21 cellular contexts compared by ENCODE assay signal in the genomic region with DNA sequence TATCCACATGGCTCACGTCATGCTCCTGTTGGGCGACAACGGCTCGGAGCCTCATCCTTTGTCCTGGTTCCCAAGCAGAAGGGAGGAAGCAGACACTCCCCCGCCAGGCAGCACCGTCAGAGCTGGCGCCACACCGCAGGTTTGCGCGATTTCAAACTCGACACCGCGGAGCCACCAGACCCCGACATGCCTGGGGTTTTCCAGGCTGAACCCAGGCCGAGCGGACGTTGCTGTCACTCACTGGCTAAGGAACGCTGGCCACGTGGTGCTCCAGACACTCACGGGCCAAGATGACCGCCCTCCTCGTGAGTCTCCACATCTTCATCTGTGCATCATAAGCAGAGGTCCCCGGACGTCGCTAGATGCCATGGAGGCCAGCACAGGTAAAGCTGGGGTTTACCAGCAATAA. TPM values are rescaled to one million over a fixed set of nuclear protein-coding genes. Genes with fewer than 3 reads are reported as not detected.
"Had no signal": no experiment of that assay in that cellular context is flagged by ENCODE, and none has a peak within 500 bp of the region (broad histone marks: within the 10 kb centered on the region; RNA-seq: fewer than 3 reads in every experiment).

No MANE protein-coding gene starts in this region.

- H3K4me3 ChIP-seq: lower lobe of right lung, thyroid gland, uterus had no signal

- H3K9me3 ChIP-seq: lower lobe of right lung, thyroid gland, uterus had no signal

- H3K27me3 ChIP-seq: thyroid gland, uterus had no signal

- H3K27me3 Mint-ChIP-seq: progenitor cell of endocrine pancreas had no signal

- H3K4me3 Mint-ChIP-seq: activated CD8-positive, alpha-beta T cell treated with anti-CD3 and anti-CD28 coated beads, Interleukin-2, amount 10 ng/mL, durations not matched to agents 7 days and 5 days; activated naive CD8-positive, alpha-beta T cell; effector memory CD8-positive, alpha-beta T cell; nephron had no signal

- ATAC-seq: activated CD8-positive, alpha-beta T cell treated with anti-CD3 and anti-CD28 coated beads, Interleukin-2, amount 10 ng/mL, durations not matched to agents 7 days and 5 days; effector memory CD8-positive, alpha-beta T cell; left cardiac atrium; lower lobe of right lung had no signal

- H3K36me3 ChIP-seq: lower lobe of right lung, thyroid gland, uterus, WERI-Rb-1 had no signal

- H3K27ac Mint-ChIP-seq: activated CD8-positive, alpha-beta T cell treated with anti-CD3 and anti-CD28 coated beads, Interleukin-2, amount 10 ng/mL, durations not matched to agents 7 days and 5 days; activated naive CD8-positive, alpha-beta T cell; activated T-helper 2 cell treated with anti-CD3 and anti-CD28 coated beads, Interferon-gamma antibody, Interleukin-2, Interleukin-4, amounts not matched to agents 10 μg/mL and 5 μg/mL and 100 μg/mL, durations not matched to agents 14 hours and 24 hours and 36 hours; nephron; progenitor cell of endocrine pancreas had no signal

- H3K27ac ChIP-seq: lower lobe of right lung, thyroid gland, uterus, WERI-Rb-1 had no signal

- DNase-seq: activated CD4-positive, alpha-beta T cell treated with anti-CD3 and anti-CD28 coated beads for 4 hours; activated CD8-positive, alpha-beta T cell treated with anti-CD3 and anti-CD28 coated beads, Interleukin-2, amount 10 ng/mL, durations not matched to agents 7 days and 5 days; amniotic stem cell; effector memory CD8-positive, alpha-beta T cell; foreskin fibroblast; left cardiac atrium; lower lobe of right lung; nucleus accumbens; stimulated activated CD4-positive, alpha-beta T cell treated with anti-CD3 and anti-CD28 coated beads, Interleukin-2, amount 100 ng/mL, for 24 hours; stimulated activated naive CD4-positive, alpha-beta T cell treated with Interleukin-2 at 50 U/mL for 16 hours; thyroid gland; uterus; WERI-Rb-1 had no signal

- H3K4me1 ChIP-seq: lower lobe of right lung, thyroid gland, uterus had no signal

- H3K4me1 Mint-ChIP-seq: nephron had no signal

RNA-seq across cellular contexts. Expression of gene TERT, which starts 9.0 kb away (rescaled TPM):
- total RNA-seq: cerebellum, dermis microvascular lymphatic vessel endothelial cell, glomerular endothelial cell, left cardiac atrium, lower lobe of right lung, subcutaneous adipose tissue, thyroid gland had no signal
